ENCODE assay signal across 1 cellular context in genomic region chr2:23414876-23415275, GRCh38.
TF ChIP-seq lines count a peak whose summit lies in the region.

No MANE protein-coding gene starts in this region.

TF ChIP-seq in HepG2, 621 proteins besides CTCF, POLR2A, EP300 and RAD21 (continued from another document):
- TF ChIP-seq CEBPZ (IDR thresholded peaks at IDR 0.05; ENCODE audit: low read length) (no peak), ZNF292 (CRISPR knock-in tag; IDR thresholded peaks at IDR 0.05; ENCODE audit: borderline replicate concordance, low read depth) (no peak)
